25 cellular contexts compared by ENCODE assay signal in the genomic region with DNA sequence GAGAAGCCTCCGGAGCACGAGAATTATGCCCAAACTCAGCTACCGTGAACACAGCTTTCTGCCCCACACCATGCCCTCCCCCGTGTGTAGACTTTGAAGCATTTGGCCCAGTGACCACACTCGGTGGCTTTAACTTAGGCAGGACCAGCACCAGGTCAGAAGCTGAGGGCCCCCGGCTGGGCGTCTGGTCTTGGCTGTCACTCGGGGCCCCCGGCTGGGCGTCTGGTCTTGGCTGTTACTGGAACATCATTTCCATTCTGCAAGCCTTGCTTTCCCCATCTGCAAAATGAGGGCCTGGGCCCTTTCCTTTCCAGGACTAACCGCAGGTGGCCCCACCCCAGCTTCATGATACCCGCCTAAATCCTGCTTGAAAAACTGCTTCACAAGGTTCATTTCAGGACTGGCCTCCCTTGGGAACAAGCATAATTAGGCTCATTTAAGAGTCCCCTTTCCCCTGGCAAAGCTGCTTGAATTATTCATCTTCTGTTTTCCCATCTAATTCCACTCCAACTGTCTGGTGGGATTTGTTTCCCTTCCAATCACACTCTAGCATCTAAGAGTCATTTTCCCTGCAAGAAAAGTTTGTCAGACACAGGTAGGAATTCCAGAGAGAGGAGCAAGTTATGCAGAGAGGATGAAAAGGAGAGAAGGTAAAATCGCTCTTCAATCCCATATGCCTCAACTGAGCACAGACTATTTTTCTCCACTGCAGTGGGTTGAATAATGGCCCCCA.
"Had no signal": no experiment of that assay in that cellular context is flagged by ENCODE, and none has a peak within 500 bp of the region (broad histone marks: within the 10 kb centered on the region; RNA-seq: fewer than 3 reads in every experiment).

No MANE protein-coding gene starts in this region.

- H3K27ac ChIP-seq: brain microvascular endothelial cell, hepatocyte, neutrophil, pancreas, thyroid gland had no signal

- H3K4me1 ChIP-seq: pancreas, thyroid gland had no signal

- H3K4me3 Mint-ChIP-seq: activated CD4-positive, alpha-beta T cell treated with anti-CD3 and anti-CD28 coated beads, Interleukin-2, amount 10 ng/mL, durations not matched to agents 24 days and 14 days; activated CD8-positive, alpha-beta memory T cell treated with anti-CD3 and anti-CD28 coated beads, Interleukin-2, amount 10 ng/mL, durations not matched to agents 7 days and 5 days; activated CD8-positive, alpha-beta T cell treated with anti-CD3 and anti-CD28 coated beads for 36 hours; activated naive CD8-positive, alpha-beta T cell treated with anti-CD3 and anti-CD28 coated beads, Interleukin-2, amount 50 U/mL, for 24 hours; activated T-helper 1 cell treated with anti-CD3 and anti-CD28 coated beads, Interleukin-12 subunit alpha, Interleukin-12 subunit beta, Interleukin-2, Interleukin-4 antibody, amounts not matched to agents 30 ng/mL and 10 ng/mL and 1 ng/mL, durations not matched to agents 14 hours and 24 hours and 36 hours; effector memory CD8-positive, alpha-beta T cell; natural killer cell; T-helper 17 cell had no signal

- H3K9me3 ChIP-seq: neutrophil, pancreas, thyroid gland had no signal

- H3K79me2 ChIP-seq: hepatocyte had no signal

- H3K36me3 Mint-ChIP-seq: activated CD8-positive, alpha-beta memory T cell treated with anti-CD3 and anti-CD28 coated beads, Interleukin-2, amount 10 ng/mL, durations not matched to agents 7 days and 5 days; natural killer cell had no signal

- H3K4me2 ChIP-seq: hepatocyte had no signal

- DNase-seq: activated CD4-positive, alpha-beta T cell treated with anti-CD3 and anti-CD28 coated beads, Interleukin-2, amount 10 ng/mL, durations not matched to agents 24 days and 14 days; activated CD8-positive, alpha-beta memory T cell treated with anti-CD3 and anti-CD28 coated beads, Interleukin-2, amount 10 ng/mL, durations not matched to agents 7 days and 5 days; activated CD8-positive, alpha-beta T cell treated with anti-CD3 and anti-CD28 coated beads for 36 hours; activated gamma-delta T cell; activated naive CD4-positive, alpha-beta T cell treated with anti-CD3 and anti-CD28 coated beads, Interleukin-2, amount 50 U/mL, for 16 hours; activated naive CD8-positive, alpha-beta T cell treated with anti-CD3 and anti-CD28 coated beads, Interleukin-2, amount 50 U/mL, for 24 hours; activated T-cell treated with anti-CD3 and anti-CD28 coated beads for 4 hours; brain microvascular endothelial cell; central memory CD4-positive, alpha-beta T cell; effector memory CD8-positive, alpha-beta T cell; foreskin melanocyte; kidney glomerular epithelial cell; midbrain; natural killer cell; stimulated activated CD4-positive, alpha-beta T cell treated with anti-CD3 and anti-CD28 coated beads, Interleukin-4, amount 100 ng/mL, for 24 hours; stimulated activated naive CD8-positive, alpha-beta T cell treated with anti-CD3 and anti-CD28 coated beads, Interleukin-15, Interleukin-2, amounts not matched to agents 100 U/mL and 50 U/mL, for 24 hours; T-helper 17 cell; thyroid gland had no signal

- H3K4me1 Mint-ChIP-seq: activated CD4-positive, alpha-beta T cell treated with anti-CD3 and anti-CD28 coated beads, Interleukin-2, amount 10 ng/mL, durations not matched to agents 24 days and 14 days; activated CD8-positive, alpha-beta memory T cell treated with anti-CD3 and anti-CD28 coated beads, Interleukin-2, amount 10 ng/mL, durations not matched to agents 7 days and 5 days; activated naive CD8-positive, alpha-beta T cell treated with anti-CD3 and anti-CD28 coated beads, Interleukin-2, amount 50 U/mL, for 24 hours had no signal

- ATAC-seq: activated CD4-positive, CD25-positive, alpha-beta regulatory T cell treated with anti-CD3 and anti-CD28 coated beads, Interleukin-2, amount 50 U/mL, for 24 hours; activated CD8-positive, alpha-beta memory T cell treated with anti-CD3 and anti-CD28 coated beads, Interleukin-2, amount 10 ng/mL, durations not matched to agents 7 days and 5 days; activated CD8-positive, alpha-beta T cell treated with anti-CD3 and anti-CD28 coated beads for 36 hours; activated naive CD8-positive, alpha-beta T cell treated with anti-CD3 and anti-CD28 coated beads, Interleukin-2, amount 50 U/mL, for 24 hours; effector memory CD8-positive, alpha-beta T cell; esophagus mucosa; natural killer cell; pancreas; right cardiac atrium; stimulated activated naive CD8-positive, alpha-beta T cell treated with anti-CD3 and anti-CD28 coated beads, Interleukin-15, Interleukin-2, amounts not matched to agents 100 U/mL and 50 U/mL, for 24 hours; T-helper 17 cell had no signal

- H2AFZ ChIP-seq: hepatocyte had no signal

- H3K9me3 Mint-ChIP-seq: activated CD4-positive, alpha-beta T cell treated with anti-CD3 and anti-CD28 coated beads, Interleukin-2, amount 10 ng/mL, durations not matched to agents 24 days and 14 days; activated CD8-positive, alpha-beta T cell treated with anti-CD3 and anti-CD28 coated beads for 36 hours; activated naive CD8-positive, alpha-beta T cell treated with anti-CD3 and anti-CD28 coated beads, Interleukin-2, amount 50 U/mL, for 24 hours; activated T-helper 1 cell treated with anti-CD3 and anti-CD28 coated beads, Interleukin-12 subunit alpha, Interleukin-12 subunit beta, Interleukin-2, Interleukin-4 antibody, amounts not matched to agents 30 ng/mL and 10 ng/mL and 1 ng/mL, durations not matched to agents 14 hours and 24 hours and 36 hours; effector memory CD8-positive, alpha-beta T cell; natural killer cell had no signal

- H3K36me3 ChIP-seq: brain microvascular endothelial cell, neutrophil, pancreas, thyroid gland had no signal

- H3K27ac Mint-ChIP-seq: activated CD4-positive, alpha-beta T cell treated with anti-CD3 and anti-CD28 coated beads, Interleukin-2, amount 10 ng/mL, durations not matched to agents 24 days and 14 days; activated CD8-positive, alpha-beta memory T cell treated with anti-CD3 and anti-CD28 coated beads, Interleukin-2, amount 10 ng/mL, durations not matched to agents 7 days and 5 days; activated CD8-positive, alpha-beta T cell treated with anti-CD3 and anti-CD28 coated beads for 36 hours; activated naive CD8-positive, alpha-beta T cell treated with anti-CD3 and anti-CD28 coated beads, Interleukin-2, amount 50 U/mL, for 24 hours; activated T-helper 1 cell treated with anti-CD3 and anti-CD28 coated beads, Interleukin-12 subunit alpha, Interleukin-12 subunit beta, Interleukin-2, Interleukin-4 antibody, amounts not matched to agents 30 ng/mL and 10 ng/mL and 1 ng/mL, durations not matched to agents 14 hours and 24 hours and 36 hours; natural killer cell; T-helper 17 cell had no signal

- H3K27me3 ChIP-seq: brain microvascular endothelial cell, hepatocyte, neutrophil, pancreas, thyroid gland had no signal

- H3K4me3 ChIP-seq: hepatocyte, pancreas, thyroid gland had no signal
